ENCODE assay signal across 12 cellular contexts in genomic region chr11:62033191-62034044, GRCh38.
A peak's percentile ranks its signal among the peaks of the same experiment; 100 is the strongest.
DNase-seq lines count a peak whose midpoint lies in the region; ATAC-seq and TF ChIP-seq lines count a peak whose summit lies in the region.
"Had no signal": no experiment of that assay in that cellular context is flagged by ENCODE, and none has a peak within 500 bp of the region (broad histone marks: within the 10 kb centered on the region; RNA-seq: fewer than 3 reads in every experiment).

No MANE protein-coding gene starts in this region.

- no peaks in the 10 kb centered on the region for H3K79me2 ChIP-seq in GM23248 (ENCODE audit: insufficient read depth)

- peak overlapping the region in 5 of 6 donors; percentile 44 to 96 (median 76) for H3K27ac Mint-ChIP-seq in naive B cell
- H3K27ac Mint-ChIP-seq: activated CD4-positive, alpha-beta T cell treated with anti-CD3 and anti-CD28 coated beads, Interleukin-2, amount 10 ng/mL, durations not matched to agents 24 days and 14 days had no signal

- peaks cover 0 to 5% (median 0%) of the 10 kb centered on the region in 7 donors for H3K9me3 Mint-ChIP-seq in naive B cell

- H3K4me3 ChIP-seq in GM23248 (no peak overlapping the region), breast epithelium (no peak overlapping the region), esophagus muscularis mucosa (no peak overlapping the region)
- H3K4me3 ChIP-seq: HAP-1 had no signal

- peak; percentile 79 to 84 for ATAC-seq in naive B cell (ENCODE audit: low read depth in 2 of 2)
- no peak for ATAC-seq in GM21447 (IDR thresholded peaks at IDR 0.05; ENCODE audit: unreplicated experiment)
- ATAC-seq: sciatic nerve had no signal

- H3K27me3 ChIP-seq in GM23248 (replicated peaks; ENCODE audit: insufficient read depth) (no peaks in the 10 kb centered on the region), breast epithelium (no peaks in the 10 kb centered on the region), esophagus muscularis mucosa (no peaks in the 10 kb centered on the region)

- TF ChIP-seq CTCF in breast epithelium (IDR thresholded peaks at IDR 0.05) (no peak), esophagus muscularis mucosa (IDR thresholded peaks at IDR 0.05) (no peak)

- 67% methylated on average over 12 of the region's 12 CpGs for WGBS in GM23248 (ENCODE audit: low coverage in 1 of 2, low lambda C conversion rate in 2 of 2, missing lambda C conversion rate in 2 of 2), 2 experiments
- WGBS in esophagus muscularis mucosa, result 75% methylated on average over 12 of the region's 12 CpGs

- no peak overlapping the region for H2AFZ ChIP-seq in GM23248

- TF ChIP-seq EP300 in esophagus muscularis mucosa (IDR thresholded peaks at IDR 0.05), result no peak

- H3K9me3 ChIP-seq in GM23248 (ENCODE audit: low read depth) (no peaks in the 10 kb centered on the region), breast epithelium (no peaks in the 10 kb centered on the region), esophagus muscularis mucosa (no peaks in the 10 kb centered on the region)
- H3K9me3 ChIP-seq: HAP-1 had no signal

- H4K20me1 ChIP-seq in GM23248 (ENCODE audit: insufficient read depth), result no peaks in the 10 kb centered on the region

- H3K4me3 Mint-ChIP-seq in naive B cell, result peak overlapping the region in 2 of 8 donors; percentile 2 to 37
- H3K4me3 Mint-ChIP-seq: activated CD4-positive, alpha-beta T cell treated with anti-CD3 and anti-CD28 coated beads, Interleukin-2, amount 10 ng/mL, durations not matched to agents 24 days and 14 days had no signal

- peaks cover 6 to 14% (median 10%) of the 10 kb centered on the region in 3 donors for H3K4me1 Mint-ChIP-seq in naive B cell

- no peaks in the 10 kb centered on the region for H3K27me3 Mint-ChIP-seq in naive B cell

- H3K36me3 ChIP-seq in GM23248 (ENCODE audit: low read depth) (no peaks in the 10 kb centered on the region), breast epithelium (no peaks in the 10 kb centered on the region), esophagus muscularis mucosa (no peaks in the 10 kb centered on the region)
- H3K36me3 ChIP-seq: HAP-1 had no signal

- no peaks in the 10 kb centered on the region for H3K4me1 ChIP-seq in GM23248 (ENCODE audit: insufficient read depth)
- H3K4me1 ChIP-seq in breast epithelium, result no peaks in the 10 kb centered on the region
- H3K4me1 ChIP-seq in esophagus muscularis mucosa, result no peaks in the 10 kb centered on the region
- H3K4me1 ChIP-seq: HAP-1 had no signal

- no peak overlapping the region for H3K4me2 ChIP-seq in GM23248 (ENCODE audit: unreplicated experiment)
- H3K4me2 ChIP-seq: KMS-11 had no signal

- intact Hi-C loops in breast epithelium (cut with DNase I; ENCODE audit: low total_unique reads) (no loop called here), esophagus muscularis mucosa (cut with DNase I) (no loop called here)

- no peak overlapping the region for H3K9ac ChIP-seq in GM23248
- H3K9ac ChIP-seq: KMS-11 had no signal

- H3K27ac ChIP-seq in GM23248 (no peak overlapping the region), breast epithelium (peak overlapping the region; percentile 40 to 52), esophagus muscularis mucosa (replicated peaks in 1 of 4) (no peak overlapping the region)
- H3K27ac ChIP-seq: KMS-11 had no signal

- no peaks in the 10 kb centered on the region for H3F3A ChIP-seq in GM23248 (ENCODE audit: insufficient read depth)

- H3K36me3 Mint-ChIP-seq in naive B cell, result no peaks in the 10 kb centered on the region

- DNase-seq in GM23248, result peak; percentile 17
- peak; percentile 81 to 92 for DNase-seq in NOMO-1 (lab: John Stamatoyannopoulos, UW; ENCODE audit: unreplicated experiment in 2 of 2)
- no peak for DNase-seq in breast epithelium (ENCODE audit: low spot score in 2 of 2)
- peak; percentile 41 for DNase-seq in naive B cell
- no peak for DNase-seq in esophagus muscularis mucosa (ENCODE audit: extremely low spot score)
- no peak for DNase-seq in NCI-H2171 treated with DMSO at 0.1 percent for 48 hours (lab: John Stamatoyannopoulos, UW)
- no peak for DNase-seq in activated naive CD4-positive, alpha-beta T cell (lab: John Stamatoyannopoulos, UW)
- DNase-seq: activated CD4-positive, alpha-beta T cell treated with anti-CD3 and anti-CD28 coated beads, Interleukin-2, amount 10 ng/mL, durations not matched to agents 24 days and 14 days had no signal

- TF ChIP-seq POLR2A in breast epithelium (IDR thresholded peaks at IDR 0.05) (no peak), esophagus muscularis mucosa (IDR thresholded peaks at IDR 0.05; ENCODE audit: low read depth) (no peak)

- in situ Hi-C loops in GM23248 (cut with MboI), result no loop called here

- H3K9me2 ChIP-seq in GM23248 (ENCODE audit: insufficient read depth), result no peaks in the 10 kb centered on the region

Comparison
In these comparisons a context has a peak if more than half of its experiments do, and no peak if none do; other contexts are left out.
1. DNase-seq: peak in GM23248 (single experiment), NOMO-1 (2 of 2) and naive B cell (single experiment); none in breast epithelium (0 of 2), esophagus muscularis mucosa (single experiment), NCI-H2171 treated with DMSO at 0.1 percent for 48 hours (single experiment) and activated naive CD4-positive, alpha-beta T cell (0 of 4).
2. H3K27ac ChIP-seq: peak in breast epithelium (2 of 2); none in GM23248 (single experiment) and esophagus muscularis mucosa (0 of 4).